ENCODE assay signal across 13 cellular contexts in the genomic region with DNA sequence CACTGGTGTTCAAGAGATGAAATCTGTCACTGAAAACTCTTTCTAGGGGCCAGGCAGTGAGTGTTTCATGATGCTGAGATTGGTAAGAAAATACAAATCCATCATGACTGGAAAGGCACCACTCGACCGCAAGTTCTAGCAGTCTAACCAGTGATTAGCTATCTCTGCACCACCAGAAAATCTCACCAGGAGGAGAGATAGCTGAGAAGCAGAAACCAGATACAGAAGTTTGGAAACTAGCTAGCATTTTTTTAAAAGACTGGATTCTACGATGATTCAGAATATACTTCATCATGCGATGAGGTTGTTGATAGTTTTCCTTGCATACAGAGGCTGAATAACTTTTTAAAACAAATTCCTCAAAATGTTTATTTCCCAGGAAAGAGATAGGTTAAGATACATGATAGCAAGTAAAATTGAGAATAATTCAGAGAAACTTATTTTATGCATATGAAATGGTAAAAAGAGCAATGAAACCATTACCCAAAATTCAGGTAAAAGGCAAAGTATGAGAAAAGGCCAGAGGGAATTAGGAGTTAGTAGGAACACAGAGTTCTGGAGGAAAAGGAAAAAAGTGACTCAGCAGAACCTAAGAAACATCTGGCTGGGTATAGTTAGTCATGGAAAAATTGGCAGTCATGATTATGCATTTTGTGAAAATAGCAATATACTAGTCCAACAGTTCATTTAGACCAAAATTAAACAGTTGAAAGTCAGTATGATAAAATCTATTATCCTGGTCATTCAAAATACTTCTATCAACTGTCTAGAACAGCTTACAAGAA. TPM values are rescaled to one million over a fixed set of nuclear protein-coding genes. Genes with fewer than 3 reads are reported as not detected.
DNase-seq lines count a peak whose midpoint lies in the region; ATAC-seq, FAIRE-seq and TF ChIP-seq lines count a peak whose summit lies in the region.
"Had no signal": no experiment of that assay in that cellular context is flagged by ENCODE, and none has a peak within 500 bp of the region (broad histone marks: within the 10 kb centered on the region; RNA-seq: fewer than 3 reads in every experiment).

No MANE protein-coding gene starts in this region.

- no TSS peak for BruUV-seq in K562 (replicated peaks; lab: Mats Ljungman, UMichigan)

- H2AFZ ChIP-seq in K562 (ENCODE audit: low read depth, low read length): no peak overlapping the region

- POLR2A ChIA-PET in K562 (lab: Yijun Ruan, JAX): no interaction called here

- H3K4me3 ChIP-seq in K562 (no peak overlapping the region), subcutaneous abdominal adipose tissue (ENCODE audit: low read depth in 1 of 5, low read length in 5 of 5) (peak overlapping the region in 1 of 5 donors; percentile 0), MG63 (no peak overlapping the region)
- H3K4me3 ChIP-seq: tibial artery had no signal

- no peaks in the 10 kb centered on the region for H3K9me3 ChIP-seq in K562 (replicated peaks; ENCODE audit: control insufficient read depth, insufficient read depth, low read depth, low read length)
- no peaks in the 10 kb centered on the region for H3K9me3 ChIP-seq in subcutaneous abdominal adipose tissue (ENCODE audit: control insufficient read depth in 5 of 5, low read length in 5 of 5)
- H3K9me3 ChIP-seq in MG63: no peaks in the 10 kb centered on the region
- H3K9me3 ChIP-seq: tibial artery had no signal

- no peaks in the 10 kb centered on the region for H3K9me1 ChIP-seq in K562 (ENCODE audit: control insufficient read depth, insufficient read depth, low read length)

- no peak for TF ChIP-seq POLR2A in K562 (conservative IDR thresholded peaks at IDR 0.05)

- no peak for TF ChIP-seq CTCF in K562 (IDR thresholded peaks at IDR 0.05 in 2 of 3, conservative IDR thresholded peaks at IDR 0.05 in 1 of 3; ENCODE audit: insufficient read depth in 2 of 3, low read depth in 1 of 3, low read length in 3 of 3)
- TF ChIP-seq CTCF in foreskin keratinocyte (conservative IDR thresholded peaks at IDR 0.05): peak; percentile 46

- FAIRE-seq in K562 (lab: Jason Lieb, UNC) (no peak), GM19239 (lab: Jason Lieb, UNC) (no peak)
- FAIRE-seq: endometrium had no signal

- H3K4me1 ChIP-seq in K562 (replicated peaks in 1 of 2; ENCODE audit: control insufficient read depth in 2 of 2, insufficient read depth in 2 of 2, low read length in 2 of 2) (peaks cover 3 to 13% of the 10 kb centered on the region in 2 experiments; a peak in 1 of 5 replicates), foreskin keratinocyte (peaks cover 34% of the 10 kb centered on the region), subcutaneous abdominal adipose tissue (ENCODE audit: control insufficient read depth in 5 of 5, insufficient read depth in 5 of 5, low read length in 5 of 5) (peaks cover 5 to 43% (median 32%) of the 10 kb centered on the region in 5 donors)

- 0% methylated on average over 4 of the region's 4 CpGs for WGBS in K562 (ENCODE audit: insufficient coverage, low coverage, missing lambda C conversion rate)

- TF ChIP-seq RAD21 in K562 (CRISPR knock-in tag; conservative IDR thresholded peaks at IDR 0.05 in 1 of 2, IDR thresholded peaks at IDR 0.05 in 1 of 2): no peak

- ATAC-seq in K562 (no peak), foreskin keratinocyte (peak; percentile 26), HG03432 (IDR thresholded peaks at IDR 0.05; ENCODE audit: unreplicated experiment) (no peak)

- H3K36me3 ChIP-seq in K562 (ENCODE audit: control insufficient read depth, insufficient read depth, low read length): no peaks in the 10 kb centered on the region
- no peaks in the 10 kb centered on the region for H3K36me3 ChIP-seq in subcutaneous abdominal adipose tissue (ENCODE audit: control insufficient read depth in 5 of 5, insufficient read depth in 5 of 5, low read length in 5 of 5)
- H3K36me3 ChIP-seq in MG63: no peaks in the 10 kb centered on the region
- H3K36me3 ChIP-seq: tibial artery had no signal

- H3K27me3 ChIP-seq in K562 (ENCODE audit: control insufficient read depth in 2 of 2, insufficient read depth in 2 of 2, low read length in 2 of 2) (peaks cover 12 to 32% of the 10 kb centered on the region in 2 experiments), foreskin keratinocyte (no peaks in the 10 kb centered on the region), subcutaneous abdominal adipose tissue (ENCODE audit: control insufficient read depth in 5 of 5, insufficient read depth in 4 of 5, low read length in 5 of 5) (no peaks in the 10 kb centered on the region), MG63 (no peaks in the 10 kb centered on the region)
- H3K27me3 ChIP-seq: tibial artery had no signal

- no peak overlapping the region for H3K27ac ChIP-seq in K562 (ENCODE audit: extremely low read depth, low read depth, low read length)
- H3K27ac ChIP-seq in foreskin keratinocyte: peak overlapping the region; percentile 58
- H3K27ac ChIP-seq in subcutaneous abdominal adipose tissue (ENCODE audit: low read depth, low read length): peak overlapping the region; percentile 97
- H3K27ac ChIP-seq: 22Rv1 had no signal

- DNase-seq in DMS 273 (lab: John Stamatoyannopoulos, UW; ENCODE audit: unreplicated experiment): peak; percentile 33
- DNase-seq in DMS 273 treated with DMSO at 0.1 percent for 48 hours (lab: John Stamatoyannopoulos, UW): no peak
- peak in 2 of 4 experiments; percentile 12 to 14 for DNase-seq in K562 (ENCODE audit: extremely low read depth in 1 of 4, low spot score in 3 of 4)
- DNase-seq in foreskin keratinocyte: peak in 1 of 2 donors; percentile 85
- DNase-seq in GM19239 (ENCODE audit: insufficient read length, low spot score): no peak
- DNase-seq in MG63: no peak
- DNase-seq: NCI-H524, T-helper 9 cell, tibial artery had no signal

- TF ChIP-seq EP300 in K562 (IDR thresholded peaks at IDR 0.05; ENCODE audit: low read length): no peak

- H3K9ac ChIP-seq in K562 (ENCODE audit: insufficient read depth in 1 of 2, low read depth in 2 of 2, low read length in 2 of 2) (no peak overlapping the region), subcutaneous abdominal adipose tissue (ENCODE audit: low read length in 5 of 5) (peak overlapping the region in 1 of 5 donors; percentile 61)

- in situ Hi-C loops in K562 (cut with MboI): no loop called here

- intact Hi-C loops in K562 (cut with micrococcal nuclease): no loop called here

- CTCF ChIA-PET in K562 (lab: Yijun Ruan, JAX; ENCODE audit: low intra/inter-chr PET ratio): no interaction called here

- H4K20me1 ChIP-seq in K562 (replicated peaks; ENCODE audit: control insufficient read depth, insufficient read depth, low read length): peaks cover 4% of the 10 kb centered on the region; the same call in 1 of the 2 replicates

- no peak overlapping the region for H3K4me2 ChIP-seq in K562 (ENCODE audit: insufficient read depth, low read length)

- H3K79me2 ChIP-seq in K562 (ENCODE audit: control insufficient read depth, insufficient read depth, low read length): no peaks in the 10 kb centered on the region

TF ChIP-seq in K562, 482 proteins besides CTCF, POLR2A, EP300 and RAD21 (continues in another document):
- TF ChIP-seq ZNF316 (IDR thresholded peaks at IDR 0.05) (peak; percentile 90), RCOR1 (IDR thresholded peaks at IDR 0.05; ENCODE audit: borderline replicate concordance in 1 of 2, low read depth in 2 of 2, low read length in 2 of 2) (0 out of 4 replicates have a peak, but pooled peaks of 1 of the 2 experiments have one; percentile 14), RBM34 (IDR thresholded peaks at IDR 0.05; ENCODE audit: borderline replicate concordance, insufficient read depth, low read length) (no peak)
- TF ChIP-seq, protein P1, sequence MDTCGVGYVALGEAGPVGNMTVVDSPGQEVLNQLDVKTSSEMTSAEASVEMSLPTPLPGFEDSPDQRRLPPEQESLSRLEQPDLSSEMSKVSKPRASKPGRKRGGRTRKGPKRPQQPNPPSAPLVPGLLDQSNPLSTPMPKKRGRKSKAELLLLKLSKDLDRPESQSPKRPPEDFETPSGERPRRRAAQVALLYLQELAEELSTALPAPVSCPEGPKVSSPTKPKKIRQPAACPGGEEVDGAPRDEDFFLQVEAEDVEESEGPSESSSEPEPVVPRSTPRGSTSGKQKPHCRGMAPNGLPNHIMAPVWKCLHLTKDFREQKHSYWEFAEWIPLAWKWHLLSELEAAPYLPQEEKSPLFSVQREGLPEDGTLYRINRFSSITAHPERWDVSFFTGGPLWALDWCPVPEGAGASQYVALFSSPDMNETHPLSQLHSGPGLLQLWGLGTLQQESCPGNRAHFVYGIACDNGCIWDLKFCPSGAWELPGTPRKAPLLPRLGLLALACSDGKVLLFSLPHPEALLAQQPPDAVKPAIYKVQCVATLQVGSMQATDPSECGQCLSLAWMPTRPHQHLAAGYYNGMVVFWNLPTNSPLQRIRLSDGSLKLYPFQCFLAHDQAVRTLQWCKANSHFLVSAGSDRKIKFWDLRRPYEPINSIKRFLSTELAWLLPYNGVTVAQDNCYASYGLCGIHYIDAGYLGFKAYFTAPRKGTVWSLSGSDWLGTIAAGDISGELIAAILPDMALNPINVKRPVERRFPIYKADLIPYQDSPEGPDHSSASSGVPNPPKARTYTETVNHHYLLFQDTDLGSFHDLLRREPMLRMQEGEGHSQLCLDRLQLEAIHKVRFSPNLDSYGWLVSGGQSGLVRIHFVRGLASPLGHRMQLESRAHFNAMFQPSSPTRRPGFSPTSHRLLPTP (IDR thresholded peaks at IDR 0.05; ENCODE audit: borderline replicate concordance, extremely low read depth, insufficient read length): no peak

RNA-seq across cellular contexts. Expression of a gene that starts 3.3 kb away (rescaled TPM):
- total RNA-seq in K562 (2011; cell fraction: chromatin; rRNA removed; ENCODE audit: low replicate concordance): 0.46 TPM in 1 of 2 replicates, not detected in the other
- 0.50 TPM in 1 of 2 replicates, not detected in the other for total RNA-seq in K562 (2011; cell fraction: nucleolus; rRNA removed)
- not detected in 2 replicates for total RNA-seq in K562 (2011; cell fraction: nucleoplasm; rRNA removed)
- total RNA-seq in K562 (2014; rRNA removed) (not detected in 2 replicates), K562 (2014; rRNA removed; fragmentation: Illumina TruSeq; extraction: Trizol) (not detected in 2 replicates), K562 (2015; rRNA removed; fragmentation: Illumina TruSeq; extraction: Trizol) (not detected in 2 replicates), K562 (2021) (0.09 and 0.24 TPM in 2 replicates), foreskin keratinocyte (472 and 766 TPM in 2 replicates)
- polyA plus RNA-seq in K562 (2011; rRNA removed) (0.09 and 0.28 TPM in 2 replicates), K562 (2014; fragmentation: Illumina TruSeq; extraction: Trizol) (not detected in 2 replicates), K562 (2014; fragmentation: Nextera tagmentation; extraction: Ambion mirVana) (not detected), K562 (2014; rRNA removed) (0.09 TPM in 1 of 2 replicates, not detected in the other), foreskin keratinocyte (223 and 404 TPM in 2 replicates)
- 0.32 TPM in 1 of 2 replicates, not detected in the other for polyA plus RNA-seq in K562 (2011; cell fraction: cytosol; rRNA removed)
- polyA plus RNA-seq in K562 (2011; cell fraction: nucleus; rRNA removed): 0.13 and 0.30 TPM in 2 replicates
- polyA plus RNA-seq in K562 (2012): 0.08 TPM in 1 of 2 replicates, not detected in the other
- 0.12 TPM in 1 of 2 replicates, not detected in the other for polyA minus RNA-seq in K562 (2011; rRNA and poly(A)+ RNA removed)
- polyA minus RNA-seq in K562 (2011; cell fraction: cytosol; rRNA and poly(A)+ RNA removed): 4.6 TPM in 1 of 2 replicates, not detected in the other
- polyA minus RNA-seq in K562 (2011; cell fraction: nucleus; rRNA and poly(A)+ RNA removed): 0.67 TPM in 2 replicates
- total RNA-seq in MG63 (2014; rRNA removed; shearing (Covaris generic); ENCODE audit: low replicate concordance): 0.40 TPM in 1 of 2 replicates, not detected in the other

Comparison
In these comparisons a context has a peak if more than half of its experiments do, and no peak if none do; other contexts are left out.
1. RNA of a gene that starts 3.3 kb away (total RNA-seq): 472 to 766 TPM in foreskin keratinocyte; 0.40 TPM in MG63 and 0.09 to 0.50 TPM in K562; every median in the first group is over 100 times any median in the second.